8 cellular contexts compared by ENCODE assay signal in the genomic region with DNA sequence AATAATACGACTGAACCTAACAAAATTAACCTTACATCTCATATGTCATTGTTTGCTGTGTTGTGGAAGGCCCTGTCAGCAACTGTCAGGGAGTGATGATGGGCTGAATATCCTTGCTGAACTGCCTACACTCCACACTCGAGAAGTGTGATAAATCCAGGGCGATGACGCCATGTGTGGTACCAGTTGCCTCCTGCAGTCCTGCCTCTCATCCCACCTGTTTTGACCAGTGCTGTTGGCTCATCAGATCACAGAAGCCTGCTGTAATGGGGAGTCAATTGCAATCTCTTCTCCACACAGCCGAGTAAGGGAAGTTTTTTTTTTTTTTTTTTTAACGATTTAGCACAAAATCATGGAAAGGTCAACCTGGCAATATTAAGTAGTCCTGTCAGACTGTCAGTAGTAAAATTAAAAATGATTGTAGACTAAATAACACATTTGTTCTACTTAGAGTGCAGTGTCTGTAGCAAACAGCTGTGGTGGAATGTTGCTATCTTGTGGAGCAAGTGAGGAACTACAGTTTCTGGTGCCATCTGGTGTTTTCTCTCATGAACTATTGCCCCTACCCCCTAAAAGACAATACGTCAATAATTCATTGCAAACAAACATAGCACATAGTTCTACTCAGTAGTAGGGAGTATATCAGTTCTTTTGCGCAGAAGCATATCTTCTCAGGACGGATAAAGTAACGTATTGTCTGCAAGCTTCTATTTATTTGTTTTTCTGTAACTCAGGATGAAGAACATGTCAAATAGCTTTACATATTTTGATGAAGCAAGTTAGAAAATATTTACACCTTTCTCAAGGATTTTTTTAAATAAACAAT.
DNase-seq lines count a peak whose midpoint lies in the region; ATAC-seq, FAIRE-seq and TF ChIP-seq lines count a peak whose summit lies in the region.

No MANE protein-coding gene starts in this region.

- CTCF ChIA-PET in PC-9 (lab: Charles Lee), result no interaction called here

- no peak overlapping the region for H3K27ac ChIP-seq in PC-9

- ATAC-seq in HG02610 (IDR thresholded peaks at IDR 0.05; ENCODE audit: unreplicated experiment) (no peak), GM21381 (IDR thresholded peaks at IDR 0.05; ENCODE audit: unreplicated experiment) (no peak), HG02798 (IDR thresholded peaks at IDR 0.05; ENCODE audit: poor library complexity, unreplicated experiment) (no peak)

- 0 out of 2 replicates have a peak, but pooled peaks have one; percentile 44 for TF ChIP-seq CTCF in PC-9 (conservative IDR thresholded peaks at IDR 0.05)

- intact Hi-C loops in PC-9 (cut with micrococcal nuclease; ENCODE audit: unreplicated experiment) (no loop called here), head of caudate nucleus (cut with DNase I) (loop anchor here (10.0 kb wide), 2 partner anchors 636 to 816 kb away; no protein-coding TSS in a partner anchor)

- POLR2A ChIA-PET in PC-9 (lab: Charles Lee; ENCODE audit: unreplicated experiment), result no interaction called here

- H3K9me2 ChIP-seq in PC-9 (ENCODE audit: insufficient read depth), result no peaks in the 10 kb centered on the region

- no TSS peak for BruUV-seq in PC-9 (replicated peaks; lab: Mats Ljungman, UMichigan)

- H3K79me2 ChIP-seq in PC-9 (ENCODE audit: low read depth), result no peaks in the 10 kb centered on the region

- DNase-seq in A172 (ENCODE audit: low spot score), result peak; percentile 39
- peak; percentile 17 for DNase-seq in H54 (ENCODE audit: insufficient read length, low spot score)
- no peak for DNase-seq in PC-9
- DNase-seq in head of caudate nucleus, result peak in 22 of 42 donors; percentile 12 to 74 (median 42)
- DNase-seq in activated CD8-positive, alpha-beta memory T cell treated with anti-CD3 and anti-CD28 coated beads for 24 hours, result no peak

- FAIRE-seq in H54 (lab: Jason Lieb, UNC), result peak; percentile 33

- no peaks in the 10 kb centered on the region for H3K4me1 ChIP-seq in PC-9 (replicated peaks; ENCODE audit: insufficient read depth)

- H3K4me3 ChIP-seq in PC-9, result no peak overlapping the region

- H3K36me3 ChIP-seq in PC-9 (ENCODE audit: low read depth), result no peaks in the 10 kb centered on the region

- no peaks in the 10 kb centered on the region for H3K27me3 ChIP-seq in PC-9 (ENCODE audit: insufficient read depth, low read depth)

- H2AFZ ChIP-seq in PC-9, result no peak overlapping the region

- no peak overlapping the region for H3K4me2 ChIP-seq in PC-9

- H3F3A ChIP-seq in PC-9 (ENCODE audit: insufficient read depth, low read depth), result no peaks in the 10 kb centered on the region

- no peak for TF ChIP-seq POLR2A in H54 (IDR thresholded peaks at IDR 0.05; ENCODE audit: low read depth, low read length)

- H4K20me1 ChIP-seq in PC-9 (ENCODE audit: insufficient read depth), result no peaks in the 10 kb centered on the region

- H3K9me3 ChIP-seq in PC-9 (ENCODE audit: insufficient read depth, low read depth), result no peaks in the 10 kb centered on the region

Comparison
In these comparisons a context has a peak if more than half of its experiments do, and no peak if none do; other contexts are left out.
1. DNase-seq: peak in A172 (single experiment), H54 (single experiment) and head of caudate nucleus (22 of 42); none in PC-9 (0 of 2) and activated CD8-positive, alpha-beta memory T cell treated with anti-CD3 and anti-CD28 coated beads for 24 hours (single experiment).